23 cellular contexts compared by ENCODE assay signal in genomic region chr15:65631503-65631902, GRCh38. TPM values are rescaled to one million over a fixed set of nuclear protein-coding genes. Genes with fewer than 3 reads are reported as not detected.
A peak's percentile ranks its signal among the peaks of the same experiment; 100 is the strongest.
DNase-seq lines count a peak whose midpoint lies in the region; ATAC-seq, FAIRE-seq and TF ChIP-seq lines count a peak whose summit lies in the region.
"Had no signal": no experiment of that assay in that cellular context is flagged by ENCODE, and none has a peak within 500 bp of the region (broad histone marks: within the 10 kb centered on the region; RNA-seq: fewer than 3 reads in every experiment).

No MANE protein-coding gene starts in this region.

- TF ChIP-seq EP300 in HepG2 (IDR thresholded peaks at IDR 0.05; ENCODE audit: low read depth in 2 of 2, low read length in 2 of 2), result no peak
- TF ChIP-seq EP300 in HepG2 (CRISPR knock-in tag; IDR thresholded peaks at IDR 0.05; ENCODE audit: borderline replicate concordance), result no peak

- peaks cover 0 to 6% (median 1%) of the 10 kb centered on the region in 3 donors for H3K36me3 Mint-ChIP-seq in CD8-positive, alpha-beta memory T cell
- no peaks in the 10 kb centered on the region for H3K36me3 Mint-ChIP-seq in activated T-helper 17 cell treated with anti-CD3 and anti-CD28 coated beads, Interleukin-2, amount 50 U/mL, for 72 hours (ENCODE audit: low read depth)

- no peak overlapping the region for H3K4me2 ChIP-seq in HepG2 (ENCODE audit: low read depth, low read length)

- no peaks in the 10 kb centered on the region for H4K20me1 ChIP-seq in HepG2 (ENCODE audit: insufficient read depth, low read length)

- no TSS peak for BruUV-seq in HepG2 (replicated peaks; lab: Mats Ljungman, UMichigan)

- no peaks in the 10 kb centered on the region for H3K27me3 ChIP-seq in CD8-positive, alpha-beta memory T cell (ENCODE audit: insufficient read depth, low read length, poor library complexity, severe bottlenecking)
- no peaks in the 10 kb centered on the region for H3K27me3 ChIP-seq in dorsolateral prefrontal cortex
- no peaks in the 10 kb centered on the region for H3K27me3 ChIP-seq in HepG2 (ENCODE audit: control insufficient read depth in 1 of 2, insufficient read depth in 2 of 2, low read length in 2 of 2)
- H3K27me3 ChIP-seq: gastroesophageal sphincter, sigmoid colon, SJCRH30, thyroid gland had no signal

- H3K4me3 Mint-ChIP-seq in CD8-positive, alpha-beta memory T cell, result peak overlapping the region; percentile 44 to 87 (median 61)
- H3K4me3 Mint-ChIP-seq in activated T-helper 17 cell treated with anti-CD3 and anti-CD28 coated beads, Interleukin-2, amount 50 U/mL, for 72 hours, result peak overlapping the region; percentile 6
- H3K4me3 Mint-ChIP-seq: HFFc6, nephron had no signal

- H3K27me3 Mint-ChIP-seq in CD8-positive, alpha-beta memory T cell, result peaks cover 0 to 3% of the 10 kb centered on the region in 2 donors
- no peaks in the 10 kb centered on the region for H3K27me3 Mint-ChIP-seq in activated T-helper 17 cell treated with anti-CD3 and anti-CD28 coated beads, Interleukin-2, amount 50 U/mL, for 72 hours

- 96% methylated on average over 6 of the region's 6 CpGs for WGBS in HepG2 (ENCODE audit: low lambda C conversion rate)

- no peak for TF ChIP-seq POLR2A in HepG2 (IDR thresholded peaks at IDR 0.05; ENCODE audit: insufficient read depth in 1 of 2, low read depth in 2 of 2, low read length in 2 of 2)

- H3K9me3 ChIP-seq in CD8-positive, alpha-beta memory T cell (ENCODE audit: low read length), result no peaks in the 10 kb centered on the region
- no peaks in the 10 kb centered on the region for H3K9me3 ChIP-seq in HepG2 (ENCODE audit: low read length)
- H3K9me3 ChIP-seq: gastroesophageal sphincter, sigmoid colon, SJCRH30, thyroid gland had no signal

- ATAC-seq in GM18520 (IDR thresholded peaks at IDR 0.05; ENCODE audit: unreplicated experiment) (peak; percentile 48), HG02642 (IDR thresholded peaks at IDR 0.05; ENCODE audit: poor library complexity, unreplicated experiment) (peak; percentile 35), HepG2 (no peak), HG02852 (IDR thresholded peaks at IDR 0.05; ENCODE audit: unreplicated experiment) (no peak)
- no peak for ATAC-seq in activated T-helper 17 cell treated with anti-CD3 and anti-CD28 coated beads, Interleukin-2, amount 50 U/mL, for 72 hours (replicated peaks)
- ATAC-seq: esophagus mucosa, gastroesophageal sphincter, PC-3 had no signal

- no peak for TF ChIP-seq RAD21 in HepG2 (CRISPR knock-in tag; IDR thresholded peaks at IDR 0.05)

- H3K27ac ChIP-seq in CD8-positive, alpha-beta memory T cell (ENCODE audit: low read depth, low read length), result no peak overlapping the region
- H3K27ac ChIP-seq in dorsolateral prefrontal cortex (no peak overlapping the region), HepG2 (ENCODE audit: extremely low read length, insufficient read depth, low read length) (no peak overlapping the region)
- H3K27ac ChIP-seq: gastroesophageal sphincter, sigmoid colon, SJCRH30, thyroid gland had no signal

- H3K4me1 ChIP-seq in CD8-positive, alpha-beta memory T cell (ENCODE audit: insufficient read depth, low read length), result peaks cover 5% of the 10 kb centered on the region
- H3K4me1 ChIP-seq in HepG2 (ENCODE audit: insufficient read depth, low read length), result peaks cover 22% of the 10 kb centered on the region
- H3K4me1 ChIP-seq: gastroesophageal sphincter, sigmoid colon, SJCRH30, thyroid gland had no signal

- TF ChIP-seq CTCF in dorsolateral prefrontal cortex (IDR thresholded peaks at IDR 0.05 in 54 of 56, conservative IDR thresholded peaks at IDR 0.05 in 2 of 56; ENCODE audit: low read depth in 1 of 56, partially characterized antibody in 56 of 56) (no peak), HepG2 (CRISPR knock-in tag; IDR thresholded peaks at IDR 0.05) (no peak)

- no peaks in the 10 kb centered on the region for H3K79me2 ChIP-seq in HepG2 (ENCODE audit: insufficient read depth, low read length)

- no peaks in the 10 kb centered on the region for H3K36me3 ChIP-seq in CD8-positive, alpha-beta memory T cell (ENCODE audit: insufficient read depth, low read length)
- no peaks in the 10 kb centered on the region; a peak in 1 of 5 replicates for H3K36me3 ChIP-seq in HepG2 (replicated peaks in 1 of 2; ENCODE audit: control insufficient read depth in 1 of 2, insufficient read depth in 2 of 2, low read length in 2 of 2)
- H3K36me3 ChIP-seq: gastroesophageal sphincter, sigmoid colon, SJCRH30, thyroid gland had no signal

- H3K27ac Mint-ChIP-seq in CD8-positive, alpha-beta memory T cell, result peak overlapping the region in 4 of 8 donors; percentile 16 to 79 (median 42)
- no peak overlapping the region for H3K27ac Mint-ChIP-seq in activated T-helper 17 cell treated with anti-CD3 and anti-CD28 coated beads, Interleukin-2, amount 50 U/mL, for 72 hours
- H3K27ac Mint-ChIP-seq: nephron had no signal

- intact Hi-C loops in dorsolateral prefrontal cortex (cut with DNase I), result no loop called here
- intact Hi-C loops in HepG2 (cut with micrococcal nuclease; ENCODE audit: unreplicated experiment), result no loop called here

- no peak overlapping the region for H2AFZ ChIP-seq in HepG2 (ENCODE audit: low read length)

- peaks cover 16 to 31% (median 19%) of the 10 kb centered on the region in 3 donors for H3K4me1 Mint-ChIP-seq in CD8-positive, alpha-beta memory T cell
- H3K4me1 Mint-ChIP-seq in activated T-helper 17 cell treated with anti-CD3 and anti-CD28 coated beads, Interleukin-2, amount 50 U/mL, for 72 hours, result peaks cover 7% of the 10 kb centered on the region
- H3K4me1 Mint-ChIP-seq: nephron had no signal

- no peak for FAIRE-seq in HepG2 (lab: Jason Lieb, UNC)

- CTCF ChIA-PET in CD8-positive, alpha-beta memory T cell (lab: Charles Lee), result interaction anchor here (1.0 to 1.1 kb wide), 2 partner anchors 21 to 237 kb away, joined by 3 to 4 read pairs; partner anchors contain the start of genes INTS14 and RAB11A
- CTCF ChIA-PET in HepG2 (lab: Yijun Ruan, JAX; ENCODE audit: low intra/inter-chr PET ratio, low total read pairs), result no interaction called here

- H3K4me3 ChIP-seq in CD8-positive, alpha-beta memory T cell (ENCODE audit: low read length), result no peak overlapping the region
- H3K4me3 ChIP-seq in dorsolateral prefrontal cortex (no peak overlapping the region), HepG2 (replicated peaks in 1 of 3; ENCODE audit: insufficient read depth in 1 of 3, low read depth in 2 of 3, low read length in 3 of 3) (no peak overlapping the region)
- H3K4me3 ChIP-seq: gastroesophageal sphincter, sigmoid colon, SJCRH30, thyroid gland had no signal

- in situ Hi-C loops in HepG2 (cut with HindIII; ENCODE audit: extremely low pct_ligation_motif_present, low pct_unique_long_range_greater_than_20kb), result loop anchor here (25.0 kb wide), 1 partner anchor 231 kb away; the partner anchor contains the start of gene RAB11A

- POLR2A ChIA-PET in CD8-positive, alpha-beta memory T cell (lab: Charles Lee), result no interaction called here
- POLR2A ChIA-PET in HepG2 (lab: Yijun Ruan, JAX), result no interaction called here

- no peak for DNase-seq in CD8-positive, alpha-beta memory T cell
- no peak for DNase-seq in SIG-M5 treated with dmso at 0.1 percent for 504 hours (lab: John Stamatoyannopoulos, UW; ENCODE audit: unreplicated experiment)
- no peak for DNase-seq in dorsolateral prefrontal cortex
- no peak for DNase-seq in HepG2 (ENCODE audit: low spot score)
- DNase-seq: activated naive CD4-positive, alpha-beta T cell; COR-L47; DND-41; HFFc6; NCI-H2171 treated with DMSO at 0.1 percent for 48 hours; NCI-H82; PC-3; posterior cingulate gyrus; sigmoid colon; SJCRH30; stimulated activated naive CD4-positive, alpha-beta T cell treated with Interleukin-2 at 50 U/mL for 16 hours; thyroid gland had no signal

- no peak overlapping the region for H3K9ac ChIP-seq in HepG2 (ENCODE audit: insufficient read depth, low read depth, low read length)

- no peaks in the 10 kb centered on the region for H3K9me3 Mint-ChIP-seq in CD8-positive, alpha-beta memory T cell
- no peaks in the 10 kb centered on the region for H3K9me3 Mint-ChIP-seq in activated T-helper 17 cell treated with anti-CD3 and anti-CD28 coated beads, Interleukin-2, amount 50 U/mL, for 72 hours
- H3K9me3 Mint-ChIP-seq: HFFc6, nephron had no signal

RNA-seq across cellular contexts. Expression of gene SLC24A1, which starts 9.8 kb away (rescaled TPM):
- total RNA-seq in CD8-positive, alpha-beta memory T cell, result 1 to 10 TPM; 4.2 to 4.3 TPM
- 3.8 TPM for polyA plus RNA-seq in CD8-positive, alpha-beta memory T cell
- total RNA-seq in activated T-helper 17 cell treated with anti-CD3 and anti-CD28 coated beads, Interleukin-2, amount 50 U/mL, for 72 hours, result 1 to 10 TPM; 2.9 to 3.3 TPM
- total RNA-seq in dorsolateral prefrontal cortex (10 to 100 TPM in 2 of 120 experiments, 1 to 10 TPM in 118; 1.3 to 10.8 (median 4.3) TPM), HepG2 (2016; rRNA removed; fragmentation: Illumina TruSeq; extraction: Trizol) (6.8 and 8.3 TPM in 2 replicates)
- total RNA-seq in HepG2 (2016; cell fraction: cytosol; rRNA removed; fragmentation: Illumina TruSeq; extraction: Trizol; ENCODE audit: low read depth), result 6.6 and 9.0 TPM in 2 replicates
- 7.0 and 8.5 TPM in 2 replicates for total RNA-seq in HepG2 (2016; cell fraction: insoluble cytoplasmic fraction; rRNA removed; fragmentation: Illumina TruSeq; extraction: Trizol)
- 3.9 and 5.4 TPM in 2 replicates for total RNA-seq in HepG2 (2016; cell fraction: membrane; rRNA removed; fragmentation: Illumina TruSeq; extraction: Trizol)
- 9.5 and 9.6 TPM in 2 replicates for total RNA-seq in HepG2 (2016; cell fraction: nucleus; rRNA removed; fragmentation: Illumina TruSeq; extraction: Trizol)
- 4.8 and 5.9 TPM in 2 replicates for polyA plus RNA-seq in HepG2 (2011; rRNA removed)
- polyA plus RNA-seq in HepG2 (2011; cell fraction: cytosol; rRNA removed), result 3.8 and 3.9 TPM in 2 replicates
- 5.0 and 5.5 TPM in 2 replicates for polyA plus RNA-seq in HepG2 (2011; cell fraction: nucleus; rRNA removed)
- polyA plus RNA-seq in HepG2 (2012), result 5.3 and 9.8 TPM in 2 replicates
- polyA plus RNA-seq in HepG2 (2016; cell fraction: cytosol; fragmentation: Illumina TruSeq; extraction: Trizol; ENCODE audit: low read depth), result 0.87 and 0.99 TPM in 2 replicates
- 6.5 and 6.9 TPM in 2 replicates for polyA plus RNA-seq in HepG2 (2016; cell fraction: insoluble cytoplasmic fraction; fragmentation: Illumina TruSeq; extraction: Trizol; ENCODE audit: low read depth)
- 1.4 and 2.0 TPM in 2 replicates for polyA plus RNA-seq in HepG2 (2016; cell fraction: membrane; fragmentation: Illumina TruSeq; extraction: Trizol; ENCODE audit: low read depth)
- polyA plus RNA-seq in HepG2 (2016; cell fraction: nucleus; fragmentation: Illumina TruSeq; extraction: Trizol; ENCODE audit: insufficient read depth, low read depth), result 10.2 and 12.9 TPM in 2 replicates
- polyA minus RNA-seq in HepG2 (2011; rRNA and poly(A)+ RNA removed; ENCODE audit: low replicate concordance), result 6.8 and 24.1 TPM in 2 replicates
- 7.3 and 7.8 TPM in 2 replicates for polyA minus RNA-seq in HepG2 (2011; cell fraction: cytosol; rRNA and poly(A)+ RNA removed)
- polyA minus RNA-seq in HepG2 (2011; cell fraction: nucleus; rRNA and poly(A)+ RNA removed), result 12.4 and 12.7 TPM in 2 replicates

RNA-seq across cellular contexts. Expression of gene INTS14, which starts 20.6 kb away (rescaled TPM):
- 10 to 100 TPM; 62.0 to 64.7 TPM for total RNA-seq in CD8-positive, alpha-beta memory T cell
- 29.9 TPM for polyA plus RNA-seq in CD8-positive, alpha-beta memory T cell
- total RNA-seq in activated T-helper 17 cell treated with anti-CD3 and anti-CD28 coated beads, Interleukin-2, amount 50 U/mL, for 72 hours, result 10 to 100 TPM; 40.0 to 77.6 TPM
- total RNA-seq in dorsolateral prefrontal cortex (10 to 100 TPM; 16.3 to 35.6 (median 23.7) TPM), HepG2 (2016; rRNA removed; fragmentation: Illumina TruSeq; extraction: Trizol) (52.0 and 57.8 TPM in 2 replicates)
- 17.0 and 20.8 TPM in 2 replicates for total RNA-seq in HepG2 (2016; cell fraction: cytosol; rRNA removed; fragmentation: Illumina TruSeq; extraction: Trizol; ENCODE audit: low read depth)
- total RNA-seq in HepG2 (2016; cell fraction: insoluble cytoplasmic fraction; rRNA removed; fragmentation: Illumina TruSeq; extraction: Trizol), result 51.9 and 56.4 TPM in 2 replicates
- 49.9 and 57.9 TPM in 2 replicates for total RNA-seq in HepG2 (2016; cell fraction: membrane; rRNA removed; fragmentation: Illumina TruSeq; extraction: Trizol)
- total RNA-seq in HepG2 (2016; cell fraction: nucleus; rRNA removed; fragmentation: Illumina TruSeq; extraction: Trizol), result 46.7 and 47.9 TPM in 2 replicates
- 32.9 and 41.4 TPM in 2 replicates for polyA plus RNA-seq in HepG2 (2011; rRNA removed)
- polyA plus RNA-seq in HepG2 (2011; cell fraction: cytosol; rRNA removed), result 33.9 and 35.7 TPM in 2 replicates
- 38.0 and 47.8 TPM in 2 replicates for polyA plus RNA-seq in HepG2 (2011; cell fraction: nucleus; rRNA removed)
- 19.7 and 28.3 TPM in 2 replicates for polyA plus RNA-seq in HepG2 (2012)
- polyA plus RNA-seq in HepG2 (2016; cell fraction: cytosol; fragmentation: Illumina TruSeq; extraction: Trizol; ENCODE audit: low read depth), result 17.3 and 20.3 TPM in 2 replicates
- 50.5 and 52.9 TPM in 2 replicates for polyA plus RNA-seq in HepG2 (2016; cell fraction: insoluble cytoplasmic fraction; fragmentation: Illumina TruSeq; extraction: Trizol; ENCODE audit: low read depth)
- polyA plus RNA-seq in HepG2 (2016; cell fraction: membrane; fragmentation: Illumina TruSeq; extraction: Trizol; ENCODE audit: low read depth), result 34.9 and 41.5 TPM in 2 replicates
- polyA plus RNA-seq in HepG2 (2016; cell fraction: nucleus; fragmentation: Illumina TruSeq; extraction: Trizol; ENCODE audit: insufficient read depth, low read depth), result 61.6 and 62.0 TPM in 2 replicates
- 35.4 and 83.9 TPM in 2 replicates for polyA minus RNA-seq in HepG2 (2011; rRNA and poly(A)+ RNA removed; ENCODE audit: low replicate concordance)
- 26.2 and 26.6 TPM in 2 replicates for polyA minus RNA-seq in HepG2 (2011; cell fraction: cytosol; rRNA and poly(A)+ RNA removed)
- 66.4 and 78.2 TPM in 2 replicates for polyA minus RNA-seq in HepG2 (2011; cell fraction: nucleus; rRNA and poly(A)+ RNA removed)

Comparison
In these comparisons a context has a peak if more than half of its experiments do, and no peak if none do; other contexts are left out.
1. ATAC-seq: peak in GM18520 (single experiment) and HG02642 (single experiment); none in activated T-helper 17 cell treated with anti-CD3 and anti-CD28 coated beads, Interleukin-2, amount 50 U/mL, for 72 hours (single experiment), HepG2 (single experiment) and HG02852 (single experiment).